Comparison of ENCODE assay signal across 8 cellular contexts in the genomic region with DNA sequence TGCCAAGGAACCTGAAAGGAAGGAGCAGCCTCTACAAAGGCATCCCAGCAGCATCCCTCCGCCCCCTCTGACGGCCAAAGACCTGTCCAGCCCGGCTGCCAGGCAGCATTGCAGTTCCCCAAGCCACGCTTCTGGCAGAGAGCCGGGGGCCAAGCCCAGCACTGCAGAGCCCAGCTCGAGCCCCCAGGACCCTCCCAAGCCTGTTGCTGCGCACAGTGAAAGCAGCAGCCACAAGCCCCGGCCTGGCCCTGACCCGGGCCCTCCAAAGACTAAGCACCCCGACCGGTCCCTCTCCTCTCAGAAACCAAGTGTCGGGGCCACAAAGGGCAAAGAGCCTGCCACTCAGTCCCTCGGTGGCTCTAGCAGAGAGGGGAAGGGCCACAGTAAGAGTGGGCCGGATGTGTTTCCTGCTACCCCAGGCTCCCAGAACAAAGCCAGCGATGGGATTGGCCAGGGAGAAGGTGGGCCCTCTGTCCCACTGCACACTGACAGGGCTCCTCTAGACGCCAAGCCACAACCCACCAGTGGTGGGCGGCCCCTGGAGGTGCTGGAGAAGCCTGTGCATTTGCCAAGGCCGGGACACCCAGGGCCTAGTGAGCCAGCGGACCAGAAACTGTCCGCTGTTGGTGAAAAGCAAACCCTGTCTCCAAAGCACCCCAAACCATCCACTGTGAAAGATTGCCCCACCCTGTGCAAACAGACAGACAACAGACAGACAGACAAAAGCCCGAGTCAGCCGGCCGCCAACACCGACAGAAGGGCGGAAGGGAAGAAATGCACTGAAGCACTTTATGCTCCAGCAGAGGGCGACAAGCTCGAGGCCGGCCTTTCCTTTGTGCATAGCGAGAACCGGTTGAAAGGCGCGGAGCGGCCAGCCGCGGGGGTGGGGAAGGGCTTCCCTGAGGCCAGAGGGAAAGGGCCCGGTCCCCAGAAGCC. TPM values are rescaled to one million over a fixed set of nuclear protein-coding genes. Genes with fewer than 3 reads are reported as not detected.
DNase-seq lines count a peak whose midpoint lies in the region; ATAC-seq, FAIRE-seq and TF ChIP-seq lines count a peak whose summit lies in the region.

No MANE protein-coding gene starts in this region.

- TF ChIP-seq POLR2A in Peyer's patch (IDR thresholded peaks at IDR 0.05): peak in 1 of 2 donors; percentile 11
- TF ChIP-seq POLR2A in testis (IDR thresholded peaks at IDR 0.05): no peak
- TF ChIP-seq POLR2A in H54 (IDR thresholded peaks at IDR 0.05; ENCODE audit: low read depth, low read length): no peak

- TF ChIP-seq CTCF in GM13976 (IDR thresholded peaks at IDR 0.05; ENCODE audit: borderline replicate concordance, control extremely low read depth, extremely low read depth, insufficient read depth, missing control alignments) (peak; percentile 85), Peyer's patch (IDR thresholded peaks at IDR 0.05) (peak; percentile 65 to 88 (median 79)), pancreas (IDR thresholded peaks at IDR 0.05) (peak; percentile 34 to 53 (median 45)), testis (IDR thresholded peaks at IDR 0.05) (peak; percentile 57 to 80 (median 72))

- in situ Hi-C loops in GM13976 (cut with MboI; ENCODE audit: low sequenced_read_pairs, unreplicated experiment): no loop called here

- FAIRE-seq in pancreas (lab: Jason Lieb, UNC) (no peak), H54 (lab: Jason Lieb, UNC) (no peak)

- peak overlapping the region; percentile 72 to 91 (median 86) for H3K27ac ChIP-seq in Peyer's patch
- peak overlapping the region in 2 of 4 donors; percentile 66 to 68 for H3K27ac ChIP-seq in pancreas
- peak overlapping the region; percentile 79 to 90 for H3K27ac ChIP-seq in testis

- H3K4me1 ChIP-seq in Peyer's patch (peaks cover 0 to 11% (median 8%) of the 10 kb centered on the region in 4 donors), pancreas (peaks cover 0 to 3% (median 2%) of the 10 kb centered on the region in 3 donors), testis (peaks cover 8% of the 10 kb centered on the region)

- peaks cover 0 to 29% (median 0%) of the 10 kb centered on the region in 3 donors for H3K36me3 ChIP-seq in Peyer's patch
- peaks cover 0 to 14% (median 3%) of the 10 kb centered on the region in 3 donors for H3K36me3 ChIP-seq in pancreas
- H3K36me3 ChIP-seq in testis (ENCODE audit: low read depth, missing control alignments): no peaks in the 10 kb centered on the region

- intact Hi-C loops in Right ventricle myocardium inferior (cut with DNase I) (loop anchor here (2.0 kb wide), 1 partner anchor 43 kb away; no protein-coding TSS in a partner anchor), pancreas (cut with DNase I) (loop anchor here in 1 of 3 donors (5.0 kb wide), 1 partner anchor 42 kb away; no protein-coding TSS in a partner anchor), testis (cut with DNase I; ENCODE audit: low total_unique reads) (no loop called here)

- H3K4me3 ChIP-seq in Peyer's patch (peak overlapping the region; percentile 37 to 56 (median 47)), pancreas (peak overlapping the region in 2 of 4 donors; percentile 22 to 36), testis (peak overlapping the region; percentile 35 to 40)

- peak; percentile 91 for DNase-seq in GM13976 (ENCODE audit: low spot score)
- DNase-seq in Peyer's patch: peak; percentile 84 to 95 (median 86)
- DNase-seq in activated naive CD4-positive, alpha-beta T cell treated with anti-CD3 and anti-CD28 coated beads, Interleukin-2, amount 50 U/mL, for 16 hours: peak; percentile 79
- peak; percentile 93 for DNase-seq in Right ventricle myocardium inferior (ENCODE audit: missing footprints)
- peak; percentile 66 to 90 (median 79) for DNase-seq in pancreas
- peak; percentile 91 for DNase-seq in testis
- no peak for DNase-seq in H54 (ENCODE audit: insufficient read length, low spot score)

- no peaks in the 10 kb centered on the region for H3K9me3 ChIP-seq in Peyer's patch
- H3K9me3 ChIP-seq in pancreas: no peaks in the 10 kb centered on the region
- no peaks in the 10 kb centered on the region for H3K9me3 ChIP-seq in testis

- H3K27me3 ChIP-seq in Peyer's patch (no peaks in the 10 kb centered on the region), pancreas (no peaks in the 10 kb centered on the region), testis (no peaks in the 10 kb centered on the region)

- ATAC-seq in HG02885 (IDR thresholded peaks at IDR 0.05; ENCODE audit: poor library complexity, unreplicated experiment): peak; percentile 82
- ATAC-seq in Right ventricle myocardium inferior: peak; percentile 82
- peak; percentile 90 to 96 (median 94) for ATAC-seq in pancreas

- 63% methylated on average over 36 of the region's 36 CpGs for WGBS in pancreas, 2 donors
- WGBS in testis, 2 donors: 16 to 31% methylated on average over 24 to 34 of the region's 36 CpGs

RNA-seq across cellular contexts. Expression of gene CD180, which starts 30.8 kb away (rescaled TPM):
- total RNA-seq in Peyer's patch: 1 to 10 TPM in 2 of 4 donors, under 1 TPM in 2; 0.18 to 5.0 (median 1.0) TPM
- total RNA-seq in Right ventricle myocardium inferior: 1.6 TPM
- total RNA-seq in pancreas: 1 to 10 TPM in 2 of 6 donors, under 1 TPM in 4; 0.04 to 2.9 (median 0.27) TPM
- under 1 TPM; 0.05 to 0.08 TPM for polyA plus RNA-seq in pancreas
- total RNA-seq in testis: under 1 TPM; 0.08 to 0.37 TPM
- polyA plus RNA-seq in testis (ENCODE audit: insufficient read depth, low read depth, low replicate concordance): 1.1 TPM
